In the genomic region with DNA sequence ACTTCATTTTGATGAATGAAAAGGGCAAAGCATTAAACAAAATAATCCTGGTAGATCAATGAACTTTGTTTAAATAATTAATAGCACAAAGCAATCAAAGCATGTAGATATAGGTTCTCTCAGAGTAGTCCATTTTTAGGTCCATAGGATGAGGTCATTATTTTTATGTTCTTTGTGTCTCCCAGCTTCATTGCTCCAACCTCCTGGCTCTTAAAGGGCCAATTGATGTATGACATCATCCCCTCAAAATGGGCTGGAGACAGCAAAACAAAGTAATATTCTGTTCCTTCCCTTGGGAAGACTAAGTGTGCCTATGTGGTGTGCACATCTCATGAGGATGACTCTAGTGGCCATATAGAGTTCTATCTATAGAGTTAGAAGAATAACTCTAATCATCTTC, we compare ENCODE assay signal across 2 cellular contexts.
A peak's percentile ranks its signal among the peaks of the same experiment; 100 is the strongest.
TF ChIP-seq lines count a peak whose summit lies in the region.

No MANE protein-coding gene starts in this region.

TF ChIP-seq in HepG2, 621 proteins besides CTCF, POLR2A, EP300 and RAD21:
- TF ChIP-seq ZBTB20 (CRISPR knock-in tag; IDR thresholded peaks at IDR 0.05; ENCODE audit: borderline replicate concordance, low read depth) (no peak), SP4 (CRISPR knock-in tag; IDR thresholded peaks at IDR 0.05) (no peak), ATF7 (IDR thresholded peaks at IDR 0.05) (peak; percentile 88), ATF7 (CRISPR knock-in tag; IDR thresholded peaks at IDR 0.05) (no peak), NR2F1 (CRISPR knock-in tag; IDR thresholded peaks at IDR 0.05) (no peak)
- TF ChIP-seq, protein P1, sequence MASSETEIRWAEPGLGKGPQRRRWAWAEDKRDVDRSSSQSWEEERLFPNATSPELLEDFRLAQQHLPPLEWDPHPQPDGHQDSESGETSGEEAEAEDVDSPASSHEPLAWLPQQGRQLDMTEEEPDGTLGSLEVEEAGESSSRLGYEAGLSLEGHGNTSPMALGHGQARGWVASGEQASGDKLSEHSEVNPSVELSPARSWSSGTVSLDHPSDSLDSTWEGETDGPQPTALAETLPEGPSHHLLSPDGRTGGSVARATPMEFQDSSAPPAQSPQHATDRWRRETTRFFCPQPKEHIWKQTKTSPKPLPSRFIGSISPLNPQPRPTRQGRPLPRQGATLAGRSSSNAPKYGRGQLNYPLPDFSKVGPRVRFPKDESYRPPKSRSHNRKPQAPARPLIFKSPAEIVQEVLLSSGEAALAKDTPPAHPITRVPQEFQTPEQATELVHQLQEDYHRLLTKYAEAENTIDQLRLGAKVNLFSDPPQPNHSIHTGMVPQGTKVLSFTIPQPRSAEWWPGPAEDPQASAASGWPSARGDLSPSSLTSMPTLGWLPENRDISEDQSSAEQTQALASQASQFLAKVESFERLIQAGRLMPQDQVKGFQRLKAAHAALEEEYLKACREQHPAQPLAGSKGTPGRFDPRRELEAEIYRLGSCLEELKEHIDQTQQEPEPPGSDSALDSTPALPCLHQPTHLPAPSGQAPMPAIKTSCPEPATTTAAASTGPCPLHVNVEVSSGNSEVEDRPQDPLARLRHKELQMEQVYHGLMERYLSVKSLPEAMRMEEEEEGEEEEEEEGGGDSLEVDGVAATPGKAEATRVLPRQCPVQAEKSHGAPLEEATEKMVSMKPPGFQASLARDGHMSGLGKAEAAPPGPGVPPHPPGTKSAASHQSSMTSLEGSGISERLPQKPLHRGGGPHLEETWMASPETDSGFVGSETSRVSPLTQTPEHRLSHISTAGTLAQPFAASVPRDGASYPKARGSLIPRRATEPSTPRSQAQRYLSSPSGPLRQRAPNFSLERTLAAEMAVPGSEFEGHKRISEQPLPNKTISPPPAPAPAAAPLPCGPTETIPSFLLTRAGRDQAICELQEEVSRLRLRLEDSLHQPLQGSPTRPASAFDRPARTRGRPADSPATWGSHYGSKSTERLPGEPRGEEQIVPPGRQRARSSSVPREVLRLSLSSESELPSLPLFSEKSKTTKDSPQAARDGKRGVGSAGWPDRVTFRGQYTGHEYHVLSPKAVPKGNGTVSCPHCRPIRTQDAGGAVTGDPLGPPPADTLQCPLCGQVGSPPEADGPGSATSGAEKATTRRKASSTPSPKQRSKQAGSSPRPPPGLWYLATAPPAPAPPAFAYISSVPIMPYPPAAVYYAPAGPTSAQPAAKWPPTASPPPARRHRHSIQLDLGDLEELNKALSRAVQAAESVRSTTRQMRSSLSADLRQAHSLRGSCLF (CRISPR knock-in tag; IDR thresholded peaks at IDR 0.05; ENCODE audit: borderline replicate concordance) = no peak
- TF ChIP-seq, protein P2, sequence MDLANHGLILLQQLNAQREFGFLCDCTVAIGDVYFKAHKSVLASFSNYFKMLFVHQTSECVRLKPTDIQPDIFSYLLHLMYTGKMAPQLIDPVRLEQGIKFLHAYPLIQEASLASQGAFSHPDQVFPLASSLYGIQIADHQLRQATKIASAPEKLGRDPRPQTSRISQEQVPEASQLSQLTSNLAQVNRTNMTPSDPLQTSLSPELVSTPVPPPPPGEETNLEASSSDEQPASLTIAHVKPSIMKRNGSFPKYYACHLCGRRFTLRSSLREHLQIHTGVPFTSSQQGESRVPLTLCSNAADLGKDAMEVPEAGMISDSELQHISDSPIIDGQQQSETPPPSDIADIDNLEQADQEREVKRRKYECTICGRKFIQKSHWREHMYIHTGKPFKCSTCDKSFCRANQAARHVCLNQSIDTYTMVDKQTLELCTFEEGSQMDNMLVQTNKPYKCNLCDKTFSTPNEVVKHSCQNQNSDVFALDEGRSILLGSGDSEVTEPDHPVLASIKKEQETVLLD (CRISPR knock-in tag; IDR thresholded peaks at IDR 0.05; ENCODE audit: low read depth) = no peak

TF ChIP-seq in GM12878, 131 proteins besides CTCF, POLR2A, EP300 and RAD21:
- TF ChIP-seq POLR2AphosphoS5 (IDR thresholded peaks at IDR 0.05; ENCODE audit: low read length) = no peak
- TF ChIP-seq ATF7 (IDR thresholded peaks at IDR 0.05; ENCODE audit: low read depth) = 0 out of 2 replicates have a peak, but pooled peaks have one; percentile 14
- TF ChIP-seq EED (IDR thresholded peaks at IDR 0.05; ENCODE audit: low read depth) = no peak
TF ChIP-seq in GM12878: peak in this region for 1.
